ENCODE assay signal across 8 cellular contexts in the genomic region with DNA sequence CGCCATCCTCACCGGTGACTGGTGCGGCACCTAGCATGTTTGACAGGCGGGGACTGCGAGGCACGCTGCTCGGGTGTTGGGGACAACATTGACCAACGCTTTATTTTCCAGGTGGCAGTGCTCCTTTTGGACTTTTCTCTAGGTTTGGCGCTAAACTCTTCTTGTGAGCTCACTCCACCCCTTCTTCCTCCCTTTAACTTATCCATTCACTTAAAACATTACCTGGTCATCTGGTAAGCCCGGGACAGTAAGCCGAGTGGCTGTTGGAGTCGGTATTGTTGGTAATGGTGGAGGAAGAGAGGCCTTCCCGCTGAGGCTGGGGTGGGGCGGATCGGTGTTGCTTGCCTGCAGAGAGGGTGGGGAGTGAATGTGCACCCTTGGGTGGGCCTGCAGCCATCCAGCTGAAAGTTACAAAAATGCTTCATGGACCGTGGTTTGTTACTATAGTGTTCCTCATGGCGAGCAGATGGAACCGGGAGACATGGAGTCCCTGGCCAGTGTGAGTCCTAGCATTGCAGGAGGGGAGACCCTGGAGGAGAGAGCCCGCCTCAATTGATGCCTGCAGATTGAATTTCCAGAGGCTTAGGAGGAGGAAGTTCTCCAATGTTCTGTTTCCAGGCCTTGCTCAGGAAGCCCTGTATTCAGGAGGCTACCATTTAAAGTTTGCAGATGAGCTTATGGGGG. TPM values are rescaled to one million over a fixed set of nuclear protein-coding genes. Genes with fewer than 3 reads are reported as not detected.
DNase-seq lines count a peak whose midpoint lies in the region; ATAC-seq and TF ChIP-seq lines count a peak whose summit lies in the region.

No MANE protein-coding gene starts in this region.

- peaks cover 61% of the 10 kb centered on the region for H3K36me3 Mint-ChIP-seq in T-helper 1 cell treated with Interleukin-12 subunit alpha and Interleukin-12 subunit beta and Interleukin-4 antibody, amounts not matched to agents 30 μg/mL and 1 μg/mL, for 36 hours (ENCODE audit: low read depth)

- H3K4me1 ChIP-seq in duodenal mucosa (ENCODE audit: control insufficient read depth in 1 of 2, insufficient read depth in 2 of 2, low read length in 2 of 2) (peaks cover 49 to 54% of the 10 kb centered on the region in 2 donors), mononuclear cell (ENCODE audit: insufficient read depth, low read length) (peaks cover 57% of the 10 kb centered on the region), upper lobe of right lung (peaks cover 33% of the 10 kb centered on the region)

- H3K9ac ChIP-seq in duodenal mucosa (ENCODE audit: low read depth in 1 of 2, low read length in 2 of 2): peak overlapping the region; percentile 100

- H3K27me3 ChIP-seq in duodenal mucosa (ENCODE audit: control insufficient read depth in 1 of 2, insufficient read depth in 2 of 2, low read length in 2 of 2) (no peaks in the 10 kb centered on the region), mononuclear cell (ENCODE audit: insufficient read depth, low read length) (no peaks in the 10 kb centered on the region), upper lobe of right lung (no peaks in the 10 kb centered on the region)

- no peaks in the 10 kb centered on the region for H3K9me3 ChIP-seq in duodenal mucosa (ENCODE audit: control insufficient read depth in 1 of 2, low read length in 2 of 2)
- H3K9me3 ChIP-seq in mononuclear cell (ENCODE audit: low read depth, low read length): no peaks in the 10 kb centered on the region
- H3K9me3 ChIP-seq in upper lobe of right lung: no peaks in the 10 kb centered on the region

- peaks cover 23% of the 10 kb centered on the region for H3K27me3 Mint-ChIP-seq in T-helper 1 cell treated with Interleukin-12 subunit alpha and Interleukin-12 subunit beta and Interleukin-4 antibody, amounts not matched to agents 30 μg/mL and 1 μg/mL, for 36 hours (ENCODE audit: low read depth)

- H3K4me1 Mint-ChIP-seq in T-helper 1 cell treated with Interleukin-12 subunit alpha and Interleukin-12 subunit beta and Interleukin-4 antibody, amounts not matched to agents 30 μg/mL and 1 μg/mL, for 36 hours (ENCODE audit: low read depth): peaks cover 65% of the 10 kb centered on the region

- TF ChIP-seq CTCF in upper lobe of right lung (IDR thresholded peaks at IDR 0.05): no peak

- DNase-seq in DMS53 (lab: John Stamatoyannopoulos, UW) (peak; percentile 68), DMS53 treated with DMSO at 0.1 percent for 48 hours (lab: John Stamatoyannopoulos, UW; ENCODE audit: unreplicated experiment) (no peak), upper lobe of right lung (peak; percentile 69), 8988T (no peak), DMS114 treated with DMSO at 0.1 percent for 48 hours (lab: John Stamatoyannopoulos, UW; ENCODE audit: unreplicated experiment) (no peak)

- peak overlapping the region; percentile 99 for H3K4me3 Mint-ChIP-seq in T-helper 1 cell treated with Interleukin-12 subunit alpha and Interleukin-12 subunit beta and Interleukin-4 antibody, amounts not matched to agents 30 μg/mL and 1 μg/mL, for 36 hours

- no peak for ATAC-seq in upper lobe of right lung

- peaks cover 16 to 43% of the 10 kb centered on the region in 2 donors for H3K36me3 ChIP-seq in duodenal mucosa (ENCODE audit: control insufficient read depth in 1 of 2, insufficient read depth in 2 of 2, low read length in 2 of 2)
- H3K36me3 ChIP-seq in upper lobe of right lung: peaks cover 41% of the 10 kb centered on the region

- H3K27ac Mint-ChIP-seq in T-helper 1 cell treated with Interleukin-12 subunit alpha and Interleukin-12 subunit beta and Interleukin-4 antibody, amounts not matched to agents 30 μg/mL and 1 μg/mL, for 36 hours: peak overlapping the region; percentile 99

- H3K4me3 ChIP-seq in duodenal mucosa (ENCODE audit: low read depth in 1 of 2, low read length in 2 of 2) (peak overlapping the region; percentile 89 to 97), mononuclear cell (ENCODE audit: low read length) (peak overlapping the region; percentile 99), upper lobe of right lung (peak overlapping the region; percentile 98)

- no peaks in the 10 kb centered on the region for H3K9me3 Mint-ChIP-seq in T-helper 1 cell treated with Interleukin-12 subunit alpha and Interleukin-12 subunit beta and Interleukin-4 antibody, amounts not matched to agents 30 μg/mL and 1 μg/mL, for 36 hours

- H3K27ac ChIP-seq in duodenal mucosa (ENCODE audit: low read depth, low read length) (peak overlapping the region; percentile 100), upper lobe of right lung (peak overlapping the region; percentile 100)

- intact Hi-C loops in upper lobe of right lung (cut with DNase I): no loop called here

RNA-seq across cellular contexts. Expression of a gene that starts 1.1 kb away (rescaled TPM):
- total RNA-seq in mononuclear cell (198 TPM), upper lobe of right lung (1,120 TPM)

RNA-seq across cellular contexts. Expression of a gene that starts 37.2 kb away (rescaled TPM):
- total RNA-seq in mononuclear cell: 23.1 TPM
- total RNA-seq in upper lobe of right lung: 37.1 TPM

RNA-seq across cellular contexts. Expression of a gene that starts 41.2 kb away (rescaled TPM):
- total RNA-seq in mononuclear cell (12.6 TPM), upper lobe of right lung (11.5 TPM)

Comparison
In these comparisons a context has a peak if more than half of its experiments do, and no peak if none do; other contexts are left out.
1. DNase-seq: peak in DMS53 (single experiment) and upper lobe of right lung (single experiment); none in DMS53 treated with DMSO at 0.1 percent for 48 hours (single experiment), 8988T (single experiment) and DMS114 treated with DMSO at 0.1 percent for 48 hours (single experiment).
2. Peak in every context shown above with its lines, with median percentiles within 50 percentile points of each other: H3K4me3 ChIP-seq.